In the genomic region with DNA sequence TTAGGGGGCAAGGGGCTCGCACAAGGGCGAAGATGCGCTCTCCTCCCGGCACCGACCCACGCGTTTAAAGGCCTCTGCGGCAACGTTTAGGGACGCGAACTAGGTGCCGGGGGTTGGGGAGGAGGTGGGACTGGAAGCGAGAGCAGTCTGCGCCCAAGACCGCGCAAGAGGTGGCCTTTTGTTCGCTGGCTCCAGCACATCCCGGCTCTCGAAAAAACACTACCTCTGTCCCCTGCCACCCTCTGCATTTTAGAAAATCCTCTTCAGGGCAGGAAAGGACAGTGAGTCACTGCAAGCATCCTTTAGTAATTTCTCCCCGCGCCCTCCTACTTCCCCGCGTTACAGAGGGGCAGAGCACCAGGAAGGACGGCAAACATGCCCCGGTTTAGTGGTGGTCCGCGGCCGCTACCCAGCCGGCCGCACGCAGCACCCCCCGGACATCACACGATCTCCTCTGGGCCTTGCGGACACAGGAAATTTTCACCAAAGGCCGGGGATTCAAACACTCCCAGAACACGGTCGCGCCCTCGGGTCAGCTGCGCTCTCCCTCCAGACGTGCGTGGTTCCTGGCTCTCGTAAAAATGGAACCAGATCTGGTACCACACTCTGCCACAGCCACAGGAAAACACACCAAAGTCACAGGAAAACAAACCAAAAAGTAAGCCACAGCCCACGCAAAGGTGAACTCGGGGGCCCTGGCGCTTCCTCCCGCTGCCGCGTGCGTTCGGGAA, we compare ENCODE assay signal across 8 cellular contexts. TPM values are rescaled to one million over a fixed set of nuclear protein-coding genes. Genes with fewer than 3 reads are reported as not detected.
DNase-seq lines count a peak whose midpoint lies in the region; ATAC-seq, FAIRE-seq and TF ChIP-seq lines count a peak whose summit lies in the region.

No MANE protein-coding gene starts in this region.

- H3K36me3 ChIP-seq in CD4-positive, CD25-positive, alpha-beta regulatory T cell (ENCODE audit: control insufficient read depth, insufficient read depth, low read length) = peaks cover 4% of the 10 kb centered on the region
- no peaks in the 10 kb centered on the region for H3K36me3 ChIP-seq in KMS-11 (ENCODE audit: insufficient read depth)
- no peaks in the 10 kb centered on the region for H3K36me3 ChIP-seq in endothelial cell of umbilical vein (ENCODE audit: control insufficient read depth in 2 of 2, extremely low read depth in 1 of 2, insufficient read depth in 2 of 2, low read length in 2 of 2)
- peaks cover 2% of the 10 kb centered on the region for H3K36me3 ChIP-seq in thymus (ENCODE audit: control insufficient read depth, insufficient read depth)

- FAIRE-seq in endothelial cell of umbilical vein (lab: Jason Lieb, UNC) = no peak

- H3K27ac Mint-ChIP-seq in CD4-positive, CD25-positive, alpha-beta regulatory T cell = no peak overlapping the region
- H3K27ac Mint-ChIP-seq in activated CD4-positive, alpha-beta T cell treated with anti-CD3 and anti-CD28 coated beads, Interleukin-2, amount 10 ng/mL, durations not matched to agents 24 days and 14 days = no peak overlapping the region
- no peak overlapping the region for H3K27ac Mint-ChIP-seq in naive B cell

- CTCF ChIA-PET in endothelial cell of umbilical vein (lab: Charles Lee) = no interaction called here

- peak; percentile 14 to 60 (median 45) for DNase-seq in CD4-positive, CD25-positive, alpha-beta regulatory T cell
- peak; percentile 84 for DNase-seq in activated CD4-positive, alpha-beta T cell treated with anti-CD3 and anti-CD28 coated beads, Interleukin-2, amount 10 ng/mL, durations not matched to agents 24 days and 14 days
- DNase-seq in endothelial cell of umbilical vein (ENCODE audit: low read depth, low spot score) (peak; percentile 49), naive B cell (peak; percentile 41), COR-L47 (lab: John Stamatoyannopoulos, UW) (no peak), NCI-H446 (lab: John Stamatoyannopoulos, UW) (no peak)

- no peak overlapping the region for H3K4me3 Mint-ChIP-seq in CD4-positive, CD25-positive, alpha-beta regulatory T cell
- H3K4me3 Mint-ChIP-seq in activated CD4-positive, alpha-beta T cell treated with anti-CD3 and anti-CD28 coated beads, Interleukin-2, amount 10 ng/mL, durations not matched to agents 24 days and 14 days = no peak overlapping the region
- H3K4me3 Mint-ChIP-seq in naive B cell = no peak overlapping the region

- no peaks in the 10 kb centered on the region for H3K9me1 ChIP-seq in endothelial cell of umbilical vein (replicated peaks; ENCODE audit: control insufficient read depth, extremely low read depth, insufficient read depth, low read length)

- H3K27me3 Mint-ChIP-seq in CD4-positive, CD25-positive, alpha-beta regulatory T cell = no peaks in the 10 kb centered on the region
- no peaks in the 10 kb centered on the region for H3K27me3 Mint-ChIP-seq in activated CD4-positive, alpha-beta T cell treated with anti-CD3 and anti-CD28 coated beads, Interleukin-2, amount 10 ng/mL, durations not matched to agents 24 days and 14 days
- H3K27me3 Mint-ChIP-seq in naive B cell = no peaks in the 10 kb centered on the region

- POLR2A ChIA-PET in endothelial cell of umbilical vein (lab: Charles Lee) = no interaction called here

- dilution Hi-C loops in endothelial cell of umbilical vein (cut with MboI; ENCODE audit: extremely low pct_ligation_motif_present, low sequenced_read_pairs) = no loop called here

- peak; percentile 48 for TF ChIP-seq POLR2A in endothelial cell of umbilical vein (IDR thresholded peaks at IDR 0.05; ENCODE audit: low read depth, low read length)

- peaks cover 11 to 45% (median 33%) of the 10 kb centered on the region in 4 donors for H3K4me1 Mint-ChIP-seq in CD4-positive, CD25-positive, alpha-beta regulatory T cell
- peaks cover 31% of the 10 kb centered on the region for H3K4me1 Mint-ChIP-seq in activated CD4-positive, alpha-beta T cell treated with anti-CD3 and anti-CD28 coated beads, Interleukin-2, amount 10 ng/mL, durations not matched to agents 24 days and 14 days
- H3K4me1 Mint-ChIP-seq in naive B cell = peaks cover 12 to 39% (median 28%) of the 10 kb centered on the region in 3 donors

- no peaks in the 10 kb centered on the region for H3K27me3 ChIP-seq in CD4-positive, CD25-positive, alpha-beta regulatory T cell (ENCODE audit: control insufficient read depth, insufficient read depth, low read length)
- H3K27me3 ChIP-seq in KMS-11 (ENCODE audit: insufficient read depth, low read depth) (no peaks in the 10 kb centered on the region), endothelial cell of umbilical vein (ENCODE audit: control insufficient read depth in 2 of 2, insufficient read depth in 2 of 2, low read length in 2 of 2) (no peaks in the 10 kb centered on the region), thymus (ENCODE audit: control insufficient read depth, insufficient read depth) (no peaks in the 10 kb centered on the region)

- no peaks in the 10 kb centered on the region for H3K9me3 ChIP-seq in CD4-positive, CD25-positive, alpha-beta regulatory T cell (ENCODE audit: control insufficient read depth in 2 of 2, low read length in 2 of 2)
- H3K9me3 ChIP-seq in endothelial cell of umbilical vein (replicated peaks; ENCODE audit: control insufficient read depth, insufficient read depth, low read length) (no peaks in the 10 kb centered on the region), thymus (ENCODE audit: control insufficient read depth) (no peaks in the 10 kb centered on the region)

- H3K4me3 ChIP-seq in CD4-positive, CD25-positive, alpha-beta regulatory T cell (ENCODE audit: low read depth, low read length) = peak overlapping the region; percentile 90
- H3K4me3 ChIP-seq in KMS-11 (IDR thresholded peaks at IDR 0.05; ENCODE audit: insufficient read depth, low read depth, low read length) (no peak overlapping the region), endothelial cell of umbilical vein (replicated peaks in 1 of 3; ENCODE audit: insufficient read depth in 1 of 3, low read depth in 1 of 3, low read length in 3 of 3) (peak overlapping the region; percentile 59 to 85 (median 84)), thymus (ENCODE audit: low read length) (peak overlapping the region; percentile 78)

- peak overlapping the region; percentile 79 for H3K4me2 ChIP-seq in KMS-11
- H3K4me2 ChIP-seq in endothelial cell of umbilical vein (ENCODE audit: insufficient read depth, low read length) = peak overlapping the region; percentile 97

- H3K9ac ChIP-seq in KMS-11 = peak overlapping the region; percentile 98
- H3K9ac ChIP-seq in endothelial cell of umbilical vein (replicated peaks; ENCODE audit: extremely low read depth, insufficient read depth, low read length) = peak overlapping the region; percentile 95

- peaks cover 0 to 3% (median 0%) of the 10 kb centered on the region in 7 donors for H3K9me3 Mint-ChIP-seq in CD4-positive, CD25-positive, alpha-beta regulatory T cell
- no peaks in the 10 kb centered on the region for H3K9me3 Mint-ChIP-seq in activated CD4-positive, alpha-beta T cell treated with anti-CD3 and anti-CD28 coated beads, Interleukin-2, amount 10 ng/mL, durations not matched to agents 24 days and 14 days
- peaks cover 0 to 1% (median 0%) of the 10 kb centered on the region in 7 donors for H3K9me3 Mint-ChIP-seq in naive B cell

- intact Hi-C loops in activated CD4-positive, alpha-beta T cell treated with anti-CD3 and anti-CD28 coated beads, Interleukin-2, amount 10 ng/mL, durations not matched to agents 24 days and 14 days (cut with micrococcal nuclease) = loop anchor here (1.0 to 5.0 kb wide), 11 partner anchors 51 to 1490 kb away; a partner anchor contains a TSS
- intact Hi-C loops in endothelial cell of umbilical vein (cut with micrococcal nuclease) = loop anchor here (1.0 to 10.0 kb wide), 7 partner anchors 105 to 815 kb away; a partner anchor contains a TSS

- BruUV-seq in endothelial cell of umbilical vein (replicated peaks; lab: Mats Ljungman, UMichigan) = TSS peak; percentile 82

- peak overlapping the region; percentile 86 for H2AFZ ChIP-seq in KMS-11 (ENCODE audit: low read depth)
- H2AFZ ChIP-seq in endothelial cell of umbilical vein (ENCODE audit: low read depth, low read length) = peak overlapping the region; percentile 46

- ATAC-seq in CD4-positive, CD25-positive, alpha-beta regulatory T cell (ENCODE audit: low read depth in 2 of 2) = no peak
- no peak for ATAC-seq in naive B cell (ENCODE audit: low read depth in 2 of 2)

- H3K27ac ChIP-seq in CD4-positive, CD25-positive, alpha-beta regulatory T cell (ENCODE audit: insufficient read depth, low read length, poor library complexity, severe bottlenecking) = peak overlapping the region; percentile 96
- H3K27ac ChIP-seq in KMS-11 (peak overlapping the region; percentile 92), endothelial cell of umbilical vein (ENCODE audit: insufficient read depth, low read depth, low read length) (peak overlapping the region; percentile 82), thymus (ENCODE audit: low read depth) (peak overlapping the region; percentile 100)

- H3K36me3 Mint-ChIP-seq in CD4-positive, CD25-positive, alpha-beta regulatory T cell = no peaks in the 10 kb centered on the region
- H3K36me3 Mint-ChIP-seq in activated CD4-positive, alpha-beta T cell treated with anti-CD3 and anti-CD28 coated beads, Interleukin-2, amount 10 ng/mL, durations not matched to agents 24 days and 14 days (ENCODE audit: low read depth) = peaks cover 13% of the 10 kb centered on the region
- H3K36me3 Mint-ChIP-seq in naive B cell = peaks cover 0 to 8% of the 10 kb centered on the region in 2 donors

- H3K4me1 ChIP-seq in CD4-positive, CD25-positive, alpha-beta regulatory T cell (ENCODE audit: control insufficient read depth, insufficient read depth, low read length, poor library complexity, severe bottlenecking) = peaks cover 65% of the 10 kb centered on the region
- peaks cover 40% of the 10 kb centered on the region for H3K4me1 ChIP-seq in KMS-11 (ENCODE audit: low read depth, poor library complexity, severe bottlenecking)
- peaks cover 31% of the 10 kb centered on the region for H3K4me1 ChIP-seq in endothelial cell of umbilical vein (ENCODE audit: control insufficient read depth, extremely low read depth, insufficient read depth, low read length)
- peaks cover 27% of the 10 kb centered on the region for H3K4me1 ChIP-seq in thymus (ENCODE audit: control insufficient read depth, insufficient read depth, low read length)

- under 1% methylated on average over 51 of the region's 51 CpGs for WGBS in thymus

- H3K79me2 ChIP-seq in KMS-11 (ENCODE audit: insufficient read depth, low read depth) (peaks cover 57% of the 10 kb centered on the region), endothelial cell of umbilical vein (ENCODE audit: control insufficient read depth, insufficient read depth, low read length) (peaks cover 56% of the 10 kb centered on the region)

- TF ChIP-seq CTCF in KMS-11 (conservative IDR thresholded peaks at IDR 0.05; ENCODE audit: low read depth, low read length) (no peak), endothelial cell of umbilical vein (IDR thresholded peaks at IDR 0.05; ENCODE audit: extremely low read depth in 1 of 2, insufficient read depth in 1 of 2, low read depth in 1 of 2, low read length in 2 of 2) (no peak)

- peaks cover 33% of the 10 kb centered on the region for H4K20me1 ChIP-seq in KMS-11 (ENCODE audit: insufficient read depth)
- no peaks in the 10 kb centered on the region for H4K20me1 ChIP-seq in endothelial cell of umbilical vein (replicated peaks; ENCODE audit: control insufficient read depth, extremely low read depth, insufficient read depth, low read length)

RNA-seq across cellular contexts. Expression of a gene that starts 1.1 kb away (rescaled TPM):
- total RNA-seq in CD4-positive, CD25-positive, alpha-beta regulatory T cell = 342 TPM
- polyA plus RNA-seq in CD4-positive, CD25-positive, alpha-beta regulatory T cell = 100 to 1,000 TPM; 257 to 279 (median 272) TPM
- 180 and 181 TPM in 2 replicates for total RNA-seq in activated CD4-positive, alpha-beta T cell treated with anti-CD3 and anti-CD28 coated beads, Interleukin-2, amount 10 ng/mL, durations not matched to agents 24 days and 14 days
- 81.0 and 86.4 TPM in 2 replicates for total RNA-seq in endothelial cell of umbilical vein
- polyA plus RNA-seq in endothelial cell of umbilical vein (17.2 and 23.6 TPM in 2 replicates), naive B cell (ENCODE audit: low read depth in 6 of 6) (100 to 1,000 TPM; 282 to 432 (median 343) TPM), thymus (54.4 TPM)
- polyA plus RNA-seq in endothelial cell of umbilical vein (2011; cell fraction: cytosol; rRNA removed) = 16.7 TPM in 2 replicates
- 30.9 and 38.9 TPM in 2 replicates for polyA plus RNA-seq in endothelial cell of umbilical vein (2011; cell fraction: nucleus; rRNA removed)
- polyA plus RNA-seq in endothelial cell of umbilical vein (2012) = 56.7 and 79.2 TPM in 2 replicates
- polyA minus RNA-seq in endothelial cell of umbilical vein = 76.5 and 103 TPM in 2 replicates
- polyA minus RNA-seq in endothelial cell of umbilical vein (2011; cell fraction: cytosol; rRNA and poly(A)+ RNA removed) = 212 TPM
- 70.3 and 93.2 TPM in 2 replicates for polyA minus RNA-seq in endothelial cell of umbilical vein (2011; cell fraction: nucleus; rRNA and poly(A)+ RNA removed)

Comparison
In these comparisons a context has a peak if more than half of its experiments do, and no peak if none do; other contexts are left out.
1. DNase-seq: peak in CD4-positive, CD25-positive, alpha-beta regulatory T cell (3 of 3), activated CD4-positive, alpha-beta T cell treated with anti-CD3 and anti-CD28 coated beads, Interleukin-2, amount 10 ng/mL, durations not matched to agents 24 days and 14 days (single experiment), endothelial cell of umbilical vein (single experiment) and naive B cell (single experiment); none in COR-L47 (single experiment) and NCI-H446 (0 of 2).
2. Peak in every context shown above with its lines, with median percentiles within 50 percentile points of each other: H3K27ac ChIP-seq.